ENCODE assay signal across 1 cellular context in genomic region chr1:154353460-154353904, GRCh38.
TF ChIP-seq lines count a peak whose summit lies in the region.

No MANE protein-coding gene starts in this region.

TF ChIP-seq in K562, 482 proteins besides CTCF, POLR2A, EP300 and RAD21 (continued from another document and continues in another):
- TF ChIP-seq AFF4 (CRISPR knock-in tag; IDR thresholded peaks at IDR 0.05), result no peak
- TF ChIP-seq MGA (IDR thresholded peaks at IDR 0.05), result no peak
- TF ChIP-seq ZNF212 (CRISPR knock-in tag; IDR thresholded peaks at IDR 0.05), result no peak
- 0 out of 2 replicates have a peak, but pooled peaks have one; percentile 45 for TF ChIP-seq MBD2 (IDR thresholded peaks at IDR 0.05; ENCODE audit: borderline replicate concordance, low read depth)
- no peak for TF ChIP-seq RUNX1 (IDR thresholded peaks at IDR 0.05; ENCODE audit: low read depth)
- TF ChIP-seq CSDE1 (IDR thresholded peaks at IDR 0.05), result no peak
- peak; percentile 73 for TF ChIP-seq MTA2 (IDR thresholded peaks at IDR 0.05; ENCODE audit: low read depth)
- TF ChIP-seq ZNF197 (CRISPR knock-in tag; IDR thresholded peaks at IDR 0.05; ENCODE audit: low read depth), result no peak
- no peak for TF ChIP-seq ZNF655 (CRISPR knock-in tag; IDR thresholded peaks at IDR 0.05)
- TF ChIP-seq POLR2B (IDR thresholded peaks at IDR 0.05; ENCODE audit: low read depth, partially characterized antibody), result no peak
- no peak for TF ChIP-seq STAT6 (CRISPR knock-in tag; IDR thresholded peaks at IDR 0.05)
- TF ChIP-seq E2F8 (IDR thresholded peaks at IDR 0.05; ENCODE audit: low read depth, partially characterized antibody), result no peak
- no peak for TF ChIP-seq NELFE (IDR thresholded peaks at IDR 0.05; ENCODE audit: insufficient read depth, insufficient read length)
- peak; percentile 70 for TF ChIP-seq NFE2 (IDR thresholded peaks at IDR 0.05; ENCODE audit: low read depth)
- peak; percentile 64; the same call in 1 of the 2 replicates for TF ChIP-seq PHB2 (IDR thresholded peaks at IDR 0.05; ENCODE audit: low read depth)
- no peak for TF ChIP-seq ZNF740 (CRISPR knock-in tag; IDR thresholded peaks at IDR 0.05)
- no peak for TF ChIP-seq ZNF740 (tag; IDR thresholded peaks at IDR 0.05)
- TF ChIP-seq NR2F6 (CRISPR knock-in tag; IDR thresholded peaks at IDR 0.05), result peak; percentile 82; the same call in 1 of the 2 replicates
- TF ChIP-seq ETS2 (tag; IDR thresholded peaks at IDR 0.05; ENCODE audit: borderline replicate concordance, poor library complexity, severe bottlenecking), result no peak
- no peak for TF ChIP-seq BDP1 (IDR thresholded peaks at IDR 0.05; ENCODE audit: insufficient read depth, insufficient read length)
- no peak for TF ChIP-seq TFAP4 (CRISPR knock-in tag; IDR thresholded peaks at IDR 0.05; ENCODE audit: borderline replicate concordance)
- no peak for TF ChIP-seq BHLHE40 (IDR thresholded peaks at IDR 0.05; ENCODE audit: low read length)
- TF ChIP-seq THAP12 (CRISPR knock-in tag; IDR thresholded peaks at IDR 0.05), result no peak
- no peak for TF ChIP-seq ZNF263 (CRISPR knock-in tag; IDR thresholded peaks at IDR 0.05; ENCODE audit: borderline replicate concordance)
- TF ChIP-seq ZC3H4 (CRISPR knock-in tag; IDR thresholded peaks at IDR 0.05; ENCODE audit: borderline replicate concordance), result no peak
- peak; percentile 66; the same call in 1 of the 2 replicates for TF ChIP-seq TOE1 (IDR thresholded peaks at IDR 0.05; ENCODE audit: borderline replicate concordance)
- no peak for TF ChIP-seq TOE1 (CRISPR knock-in tag; IDR thresholded peaks at IDR 0.05; ENCODE audit: borderline replicate concordance, low read depth)
